23 cellular contexts compared by ENCODE assay signal in genomic region chr20:53274365-53274764, GRCh38.
"Had no signal": no experiment of that assay in that cellular context is flagged by ENCODE, and none has a peak within 500 bp of the region (broad histone marks: within the 10 kb centered on the region; RNA-seq: fewer than 3 reads in every experiment).

No MANE protein-coding gene starts in this region.

- H3K4me2 ChIP-seq: hepatocyte, neural progenitor cell had no signal

- H3K4me3 ChIP-seq: gastrocnemius medialis, heart left ventricle, hepatocyte, left lung, mucosa of descending colon, neural progenitor cell, prostate gland, skin epidermis, spleen, thoracic aorta, tibial nerve, upper lobe of left lung had no signal

- H3K9ac ChIP-seq: neural progenitor cell had no signal

- FAIRE-seq: kidney, urothelium cell line had no signal

- H3K9me3 Mint-ChIP-seq: mesothelial cell of epicardium; natural killer cell treated with Interleukin-12 subunit alpha and Interleukin-12 subunit beta and Interleukin-15 and Interleukin-18, amount 100 ng/mL, for 72 hours; stimulated activated naive B cell treated with anti-CD40 and anti-IgM and Interleukin-4, amounts not matched to agents 10 μg/mL and 1 μg/mL and 100 μg/mL, for 72 hours had no signal

- H3K9me3 ChIP-seq: gastrocnemius medialis, heart left ventricle, left lung, mucosa of descending colon, prostate gland, spleen, thoracic aorta, tibial nerve, upper lobe of left lung had no signal

- H3K27ac ChIP-seq: gastrocnemius medialis, heart left ventricle, hepatocyte, left lung, neural progenitor cell, prostate gland, skin epidermis, spleen, thoracic aorta, tibial nerve, upper lobe of left lung had no signal

- H3K36me3 ChIP-seq: gastrocnemius medialis, heart left ventricle, left lung, neural progenitor cell, prostate gland, spleen, thoracic aorta, tibial nerve, upper lobe of left lung had no signal

- H3K27me3 ChIP-seq: gastrocnemius medialis, heart left ventricle, hepatocyte, left lung, neural progenitor cell, spleen, tibial nerve, upper lobe of left lung had no signal

- H3K36me3 Mint-ChIP-seq: naive B cell; natural killer cell treated with Interleukin-12 subunit alpha and Interleukin-12 subunit beta and Interleukin-15 and Interleukin-18, amount 100 ng/mL, for 72 hours; neural progenitor cell; stimulated activated naive B cell treated with anti-CD40 and anti-IgM and Interleukin-4, amounts not matched to agents 10 μg/mL and 1 μg/mL and 100 μg/mL, for 72 hours had no signal

- H3K27me3 Mint-ChIP-seq: stimulated activated naive CD8-positive, alpha-beta T cell treated with anti-CD3 and anti-CD28 coated beads, Interleukin-15, Interleukin-2, amounts not matched to agents 100 ng/mL and 50 ng/mL, for 24 hours had no signal

- H3K4me3 Mint-ChIP-seq: mesothelial cell of epicardium; natural killer cell treated with Interleukin-12 subunit alpha and Interleukin-12 subunit beta and Interleukin-15 and Interleukin-18, amount 100 ng/mL, for 72 hours; neural progenitor cell; stimulated activated naive B cell treated with anti-CD40 and anti-IgM and Interleukin-4, amounts not matched to agents 10 μg/mL and 1 μg/mL and 100 μg/mL, for 72 hours; stimulated activated naive CD8-positive, alpha-beta T cell treated with anti-CD3 and anti-CD28 coated beads, Interleukin-15, Interleukin-2, amounts not matched to agents 100 ng/mL and 50 ng/mL, for 24 hours had no signal

- H3K27ac Mint-ChIP-seq: mesothelial cell of epicardium; naive B cell; natural killer cell treated with Interleukin-12 subunit alpha and Interleukin-12 subunit beta and Interleukin-15 and Interleukin-18, amount 100 ng/mL, for 72 hours; neural progenitor cell; stimulated activated naive B cell treated with anti-CD40 and anti-IgM and Interleukin-4, amounts not matched to agents 10 μg/mL and 1 μg/mL and 100 μg/mL, for 72 hours; stimulated activated naive CD8-positive, alpha-beta T cell treated with anti-CD3 and anti-CD28 coated beads, Interleukin-15, Interleukin-2, amounts not matched to agents 100 ng/mL and 50 ng/mL, for 24 hours had no signal

- DNase-seq: cortex of kidney; foreskin fibroblast; gastrocnemius medialis; heart left ventricle; kidney; left lung; mesenchymal stem cell; mucosa of descending colon; naive B cell; right cardiac atrium; spleen; stimulated activated naive B cell treated with anti-CD40 and anti-IgM and Interleukin-4, amounts not matched to agents 10 μg/mL and 1 μg/mL and 100 μg/mL, for 72 hours had no signal

- H3K4me1 Mint-ChIP-seq: naive B cell; stimulated activated naive B cell treated with anti-CD40 and anti-IgM and Interleukin-4, amounts not matched to agents 10 μg/mL and 1 μg/mL and 100 μg/mL, for 72 hours had no signal

- ATAC-seq: gastrocnemius medialis; heart left ventricle; left lung; mucosa of descending colon; natural killer cell treated with Interleukin-12 subunit alpha and Interleukin-12 subunit beta and Interleukin-15 and Interleukin-18, amount 100 ng/mL, for 72 hours; right cardiac atrium; stimulated activated naive B cell treated with anti-CD40 and anti-IgM and Interleukin-4, amounts not matched to agents 10 μg/mL and 1 μg/mL and 100 μg/mL, for 72 hours had no signal

- H3K79me2 ChIP-seq: hepatocyte had no signal

- H2AFZ ChIP-seq: hepatocyte, neural progenitor cell had no signal

- H3K4me1 ChIP-seq: gastrocnemius medialis, heart left ventricle, left lung, neural progenitor cell, prostate gland, spleen, tibial nerve, upper lobe of left lung had no signal
